1 cellular context compared by ENCODE assay signal in the genomic region with DNA sequence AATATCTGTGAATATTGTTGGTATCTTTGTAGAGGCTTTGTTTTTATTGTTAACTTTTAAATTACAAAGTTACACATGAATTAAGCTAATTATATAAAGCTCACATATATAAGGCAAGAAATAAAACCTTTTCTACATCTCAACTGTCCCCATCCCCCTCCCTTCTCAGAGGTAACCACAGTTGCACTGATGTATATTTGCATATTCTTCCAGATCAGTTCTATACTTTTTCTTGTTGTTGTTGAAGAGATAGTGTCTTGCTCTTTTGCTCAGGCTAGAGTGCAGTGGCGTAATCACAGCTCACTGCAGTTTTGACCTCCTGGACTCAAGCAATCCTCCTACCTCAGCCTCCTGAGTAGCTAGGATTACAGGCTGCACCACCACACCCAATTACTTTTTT.
TF ChIP-seq lines count a peak whose summit lies in the region.

No MANE protein-coding gene starts in this region.

TF ChIP-seq in GM23338, 12 proteins besides CTCF, POLR2A, EP300 and RAD21 (continued from another document):
- TF ChIP-seq, protein P1, sequence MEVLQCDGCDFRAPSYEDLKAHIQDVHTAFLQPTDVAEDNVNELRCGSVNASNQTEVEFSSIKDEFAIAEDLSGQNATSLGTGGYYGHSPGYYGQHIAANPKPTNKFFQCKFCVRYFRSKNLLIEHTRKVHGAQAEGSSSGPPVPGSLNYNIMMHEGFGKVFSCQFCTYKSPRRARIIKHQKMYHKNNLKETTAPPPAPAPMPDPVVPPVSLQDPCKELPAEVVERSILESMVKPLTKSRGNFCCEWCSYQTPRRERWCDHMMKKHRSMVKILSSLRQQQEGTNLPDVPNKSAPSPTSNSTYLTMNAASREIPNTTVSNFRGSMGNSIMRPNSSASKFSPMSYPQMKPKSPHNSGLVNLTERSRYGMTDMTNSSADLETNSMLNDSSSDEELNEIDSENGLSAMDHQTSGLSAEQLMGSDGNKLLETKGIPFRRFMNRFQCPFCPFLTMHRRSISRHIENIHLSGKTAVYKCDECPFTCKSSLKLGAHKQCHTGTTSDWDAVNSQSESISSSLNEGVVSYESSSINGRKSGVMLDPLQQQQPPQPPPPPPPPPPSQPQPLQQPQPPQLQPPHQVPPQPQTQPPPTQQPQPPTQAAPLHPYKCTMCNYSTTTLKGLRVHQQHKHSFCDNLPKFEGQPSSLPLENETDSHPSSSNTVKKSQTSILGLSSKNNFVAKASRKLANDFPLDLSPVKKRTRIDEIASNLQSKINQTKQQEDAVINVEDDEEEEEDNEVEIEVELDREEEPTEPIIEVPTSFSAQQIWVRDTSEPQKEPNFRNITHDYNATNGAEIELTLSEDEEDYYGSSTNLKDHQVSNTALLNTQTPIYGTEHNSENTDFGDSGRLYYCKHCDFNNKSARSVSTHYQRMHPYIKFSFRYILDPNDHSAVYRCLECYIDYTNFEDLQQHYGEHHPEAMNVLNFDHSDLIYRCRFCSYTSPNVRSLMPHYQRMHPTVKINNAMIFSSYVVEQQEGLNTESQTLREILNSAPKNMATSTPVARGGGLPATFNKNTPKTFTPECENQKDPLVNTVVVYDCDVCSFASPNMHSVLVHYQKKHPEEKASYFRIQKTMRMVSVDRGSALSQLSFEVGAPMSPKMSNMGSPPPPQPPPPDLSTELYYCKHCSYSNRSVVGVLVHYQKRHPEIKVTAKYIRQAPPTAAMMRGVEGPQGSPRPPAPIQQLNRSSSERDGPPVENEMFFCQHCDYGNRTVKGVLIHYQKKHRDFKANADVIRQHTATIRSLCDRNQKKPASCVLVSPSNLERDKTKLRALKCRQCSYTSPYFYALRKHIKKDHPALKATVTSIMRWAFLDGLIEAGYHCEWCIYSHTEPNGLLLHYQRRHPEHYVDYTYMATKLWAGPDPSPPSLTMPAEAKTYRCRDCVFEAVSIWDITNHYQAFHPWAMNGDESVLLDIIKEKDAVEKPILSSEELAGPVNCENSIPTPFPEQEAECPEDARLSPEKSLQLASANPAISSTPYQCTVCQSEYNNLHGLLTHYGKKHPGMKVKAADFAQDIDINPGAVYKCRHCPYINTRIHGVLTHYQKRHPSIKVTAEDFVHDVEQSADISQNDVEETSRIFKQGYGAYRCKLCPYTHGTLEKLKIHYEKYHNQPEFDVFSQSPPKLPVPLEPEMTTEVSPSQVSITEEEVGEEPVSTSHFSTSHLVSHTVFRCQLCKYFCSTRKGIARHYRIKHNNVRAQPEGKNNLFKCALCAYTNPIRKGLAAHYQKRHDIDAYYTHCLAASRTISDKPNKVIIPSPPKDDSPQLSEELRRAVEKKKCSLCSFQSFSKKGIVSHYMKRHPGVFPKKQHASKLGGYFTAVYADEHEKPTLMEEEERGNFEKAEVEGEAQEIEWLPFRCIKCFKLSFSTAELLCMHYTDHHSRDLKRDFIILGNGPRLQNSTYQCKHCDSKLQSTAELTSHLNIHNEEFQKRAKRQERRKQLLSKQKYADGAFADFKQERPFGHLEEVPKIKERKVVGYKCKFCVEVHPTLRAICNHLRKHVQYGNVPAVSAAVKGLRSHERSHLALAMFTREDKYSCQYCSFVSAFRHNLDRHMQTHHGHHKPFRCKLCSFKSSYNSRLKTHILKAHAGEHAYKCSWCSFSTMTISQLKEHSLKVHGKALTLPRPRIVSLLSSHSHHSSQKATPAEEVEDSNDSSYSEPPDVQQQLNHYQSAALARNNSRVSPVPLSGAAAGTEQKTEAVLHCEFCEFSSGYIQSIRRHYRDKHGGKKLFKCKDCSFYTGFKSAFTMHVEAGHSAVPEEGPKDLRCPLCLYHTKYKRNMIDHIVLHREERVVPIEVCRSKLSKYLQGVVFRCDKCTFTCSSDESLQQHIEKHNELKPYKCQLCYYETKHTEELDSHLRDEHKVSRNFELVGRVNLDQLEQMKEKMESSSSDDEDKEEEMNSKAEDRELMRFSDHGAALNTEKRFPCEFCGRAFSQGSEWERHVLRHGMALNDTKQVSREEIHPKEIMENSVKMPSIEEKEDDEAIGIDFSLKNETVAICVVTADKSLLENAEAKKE (CRISPR knock-in tag; IDR thresholded peaks at IDR 0.05) = no peak
